ENCODE assay signal across 28 cellular contexts in the genomic region with DNA sequence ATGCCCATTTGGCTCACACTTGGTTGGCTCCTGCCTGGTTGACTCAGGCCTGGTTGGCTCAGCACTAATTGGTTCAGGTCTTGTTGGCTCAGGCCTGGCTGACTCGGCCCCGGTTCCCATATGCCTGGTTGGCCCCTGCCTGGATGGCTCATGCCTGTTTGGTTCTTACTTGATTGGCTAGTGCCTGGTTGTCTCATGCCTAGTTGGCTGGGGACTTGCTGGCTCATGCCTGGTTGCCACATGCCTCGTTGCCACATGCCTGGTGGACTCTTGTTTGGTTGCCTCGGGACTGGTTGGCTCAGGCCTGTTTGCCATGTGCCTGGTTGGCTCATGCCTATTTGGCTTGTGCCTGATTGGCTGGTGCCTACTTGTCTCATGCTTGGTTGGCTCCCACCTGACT.
DNase-seq lines count a peak whose midpoint lies in the region; TF ChIP-seq lines count a peak whose summit lies in the region.
"Had no signal": no experiment of that assay in that cellular context is flagged by ENCODE, and none has a peak within 500 bp of the region (broad histone marks: within the 10 kb centered on the region; RNA-seq: fewer than 3 reads in every experiment).

No MANE protein-coding gene starts in this region.

- POLR2A ChIA-PET in MCF 10A (lab: Yijun Ruan, JAX), result no interaction called here

- H3K4me3 Mint-ChIP-seq in MCF 10A (ENCODE audit: unreplicated experiment), result no peak overlapping the region
- H3K4me3 Mint-ChIP-seq: activated naive CD4-positive, alpha-beta T cell treated with anti-CD3 and anti-CD28 coated beads, Interleukin-2, amount 50 U/mL, for 24 hours; activated T-helper 17 cell treated with anti-CD3 and anti-CD28 coated beads, Interleukin-2, amount 50 U/mL, for 72 hours; CD4-positive, CD25-positive, alpha-beta regulatory T cell had no signal

- H3K4me3 ChIP-seq in breast epithelium (no peak overlapping the region), testis (no peak overlapping the region)
- H3K4me3 ChIP-seq: heart left ventricle, K562, right atrium auricular region, SJCRH30, suprapubic skin, upper lobe of right lung had no signal

- H3K27me3 ChIP-seq in breast epithelium (peaks cover 0 to 5% of the 10 kb centered on the region in 2 donors), testis (no peaks in the 10 kb centered on the region)
- H3K27me3 ChIP-seq: right atrium auricular region, SJCRH30, suprapubic skin, upper lobe of right lung had no signal

- no peak for TF ChIP-seq POLR2A in breast epithelium (IDR thresholded peaks at IDR 0.05)
- no peak for TF ChIP-seq POLR2A in testis (IDR thresholded peaks at IDR 0.05)

- WGBS in testis, 2 donors, result 83% methylated on average over 1 of the region's 4 CpGs; no CpG with 5 or more reads in 1 of the 2 donors

- H3K9me3 ChIP-seq in breast epithelium, result no peaks in the 10 kb centered on the region
- no peaks in the 10 kb centered on the region for H3K9me3 ChIP-seq in testis
- H3K9me3 ChIP-seq: heart left ventricle, right atrium auricular region, SJCRH30, suprapubic skin, upper lobe of right lung had no signal

- CTCF ChIA-PET in MCF 10A (lab: Yijun Ruan, JAX), result no interaction called here

- intact Hi-C loops in MCF 10A (cut with micrococcal nuclease) (no loop called here), breast epithelium (cut with DNase I; ENCODE audit: low total_unique reads) (no loop called here), testis (cut with DNase I; ENCODE audit: low total_unique reads) (no loop called here)

- TF ChIP-seq CTCF in MCF 10A (IDR thresholded peaks at IDR 0.05; ENCODE audit: unreplicated experiment) (no peak), breast epithelium (IDR thresholded peaks at IDR 0.05) (no peak), testis (IDR thresholded peaks at IDR 0.05) (no peak)

- no peaks in the 10 kb centered on the region for H3K4me1 Mint-ChIP-seq in MCF 10A (ENCODE audit: insufficient read depth, unreplicated experiment)
- H3K4me1 Mint-ChIP-seq: activated naive CD4-positive, alpha-beta T cell treated with anti-CD3 and anti-CD28 coated beads, Interleukin-2, amount 50 U/mL, for 24 hours; activated T-helper 17 cell treated with anti-CD3 and anti-CD28 coated beads, Interleukin-2, amount 50 U/mL, for 72 hours; CD4-positive, CD25-positive, alpha-beta regulatory T cell had no signal

- BruUV-seq in MCF 10A (replicated peaks; lab: Mats Ljungman, UMichigan), result no TSS peak

- DNase-seq in MCF 10A (ENCODE audit: unreplicated experiment) (peak; percentile 15), breast epithelium (ENCODE audit: low spot score in 2 of 2) (no peak), RPMI7951 (ENCODE audit: low read depth) (peak; percentile 19), fibroblast of gingiva (ENCODE audit: low read depth) (peak; percentile 5), testis (peak; percentile 16), UCSD-AML1 (lab: John Stamatoyannopoulos, UW; ENCODE audit: unreplicated experiment) (no peak), hippocampal formation (lab: John Stamatoyannopoulos, UW) (no peak)
- DNase-seq in activated effector memory CD4-positive, alpha-beta T cell treated with anti-CD3 and anti-CD28 coated beads, Interleukin-2, amount 50 U/mL, for 16 hours, result no peak
- DNase-seq: 8988T; activated CD4-positive, alpha-beta T cell treated with anti-CD3 and anti-CD28 coated beads for 48 hours; amygdala; CD4-positive, CD25-positive, alpha-beta regulatory T cell; heart left ventricle; mesendoderm; NCI-H1417 treated with DMSO at 0.1 percent for 48 hours; NCI-H2029 treated with DMSO at 0.1 percent for 48 hours; NCI-H69; SJCRH30; stimulated activated CD4-positive, alpha-beta T cell treated with anti-CD3 and anti-CD28 coated beads, Interleukin-1b, Interleukin-23, amount 100 ng/mL, for 48 hours; stimulated activated naive CD4-positive, alpha-beta T cell treated with Interleukin-2 at 50 U/mL for 16 hours; T1000; upper lobe of right lung had no signal

- H3K27ac Mint-ChIP-seq in MCF 10A (ENCODE audit: low read depth, unreplicated experiment), result no peak overlapping the region
- H3K27ac Mint-ChIP-seq: activated naive CD4-positive, alpha-beta T cell treated with anti-CD3 and anti-CD28 coated beads, Interleukin-2, amount 50 U/mL, for 24 hours; activated T-helper 17 cell treated with anti-CD3 and anti-CD28 coated beads, Interleukin-2, amount 50 U/mL, for 72 hours; CD4-positive, CD25-positive, alpha-beta regulatory T cell had no signal

- H3K27ac ChIP-seq in breast epithelium (no peak overlapping the region), testis (no peak overlapping the region)
- H3K27ac ChIP-seq: heart left ventricle, parathyroid adenoma, right atrium auricular region, SJCRH30, suprapubic skin, upper lobe of right lung had no signal

- H3K27me3 Mint-ChIP-seq in MCF 10A (ENCODE audit: insufficient read depth, unreplicated experiment), result no peaks in the 10 kb centered on the region
- H3K27me3 Mint-ChIP-seq: activated naive CD4-positive, alpha-beta T cell treated with anti-CD3 and anti-CD28 coated beads, Interleukin-2, amount 50 U/mL, for 24 hours; activated T-helper 17 cell treated with anti-CD3 and anti-CD28 coated beads, Interleukin-2, amount 50 U/mL, for 72 hours; CD4-positive, CD25-positive, alpha-beta regulatory T cell had no signal

- H3K9me3 Mint-ChIP-seq in MCF 10A (ENCODE audit: unreplicated experiment), result no peaks in the 10 kb centered on the region
- H3K9me3 Mint-ChIP-seq: activated naive CD4-positive, alpha-beta T cell treated with anti-CD3 and anti-CD28 coated beads, Interleukin-2, amount 50 U/mL, for 24 hours; activated T-helper 17 cell treated with anti-CD3 and anti-CD28 coated beads, Interleukin-2, amount 50 U/mL, for 72 hours; CD4-positive, CD25-positive, alpha-beta regulatory T cell had no signal

- H3K36me3 ChIP-seq in breast epithelium (no peaks in the 10 kb centered on the region), testis (ENCODE audit: low read depth, missing control alignments) (no peaks in the 10 kb centered on the region)
- H3K36me3 ChIP-seq: heart left ventricle, right atrium auricular region, SJCRH30, suprapubic skin, upper lobe of right lung had no signal

- H3K36me3 Mint-ChIP-seq in MCF 10A (ENCODE audit: insufficient read depth, unreplicated experiment), result no peaks in the 10 kb centered on the region
- H3K36me3 Mint-ChIP-seq: activated naive CD4-positive, alpha-beta T cell treated with anti-CD3 and anti-CD28 coated beads, Interleukin-2, amount 50 U/mL, for 24 hours; CD4-positive, CD25-positive, alpha-beta regulatory T cell had no signal

- H3K4me1 ChIP-seq in breast epithelium, result no peaks in the 10 kb centered on the region
- H3K4me1 ChIP-seq in testis, result no peaks in the 10 kb centered on the region
- H3K4me1 ChIP-seq: heart left ventricle, parathyroid adenoma, right atrium auricular region, SJCRH30, suprapubic skin, upper lobe of right lung had no signal

Comparison
In these comparisons a context has a peak if more than half of its experiments do, and no peak if none do; other contexts are left out.
1. DNase-seq: peak in MCF 10A (single experiment), RPMI7951 (single experiment), fibroblast of gingiva (single experiment) and testis (single experiment); none in breast epithelium (0 of 2), UCSD-AML1 (single experiment), activated effector memory CD4-positive, alpha-beta T cell treated with anti-CD3 and anti-CD28 coated beads, Interleukin-2, amount 50 U/mL, for 16 hours (single experiment) and hippocampal formation (0 of 2).